Comparison of ENCODE assay signal across 1 cellular context in the genomic region with DNA sequence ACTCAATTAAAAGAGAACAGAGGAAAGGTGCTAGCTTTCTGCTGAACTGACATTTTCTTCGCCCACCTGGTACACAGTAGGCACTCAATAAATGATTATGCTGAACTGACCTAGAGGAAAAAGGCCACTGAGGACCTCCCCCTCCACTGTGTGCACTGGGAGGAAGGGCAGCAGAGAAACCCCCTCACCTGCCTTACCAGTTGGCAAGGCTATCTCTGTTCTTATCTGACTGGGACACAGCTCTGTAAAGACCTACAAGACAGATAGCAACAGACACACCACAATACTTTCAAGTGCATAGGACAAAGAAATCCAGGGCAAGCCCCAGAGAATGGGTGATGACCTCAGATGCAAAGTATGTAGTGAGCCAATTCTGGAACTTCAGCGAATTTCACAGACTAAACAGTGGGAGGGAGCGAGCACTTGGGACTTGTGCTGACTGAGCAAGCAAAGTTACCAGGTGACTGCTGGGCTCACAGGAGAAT.
TF ChIP-seq lines count a peak whose summit lies in the region.

No MANE protein-coding gene starts in this region.

TF ChIP-seq in HepG2, 621 proteins besides CTCF, POLR2A, EP300 and RAD21 (continued from another document):
- TF ChIP-seq, protein P1, sequence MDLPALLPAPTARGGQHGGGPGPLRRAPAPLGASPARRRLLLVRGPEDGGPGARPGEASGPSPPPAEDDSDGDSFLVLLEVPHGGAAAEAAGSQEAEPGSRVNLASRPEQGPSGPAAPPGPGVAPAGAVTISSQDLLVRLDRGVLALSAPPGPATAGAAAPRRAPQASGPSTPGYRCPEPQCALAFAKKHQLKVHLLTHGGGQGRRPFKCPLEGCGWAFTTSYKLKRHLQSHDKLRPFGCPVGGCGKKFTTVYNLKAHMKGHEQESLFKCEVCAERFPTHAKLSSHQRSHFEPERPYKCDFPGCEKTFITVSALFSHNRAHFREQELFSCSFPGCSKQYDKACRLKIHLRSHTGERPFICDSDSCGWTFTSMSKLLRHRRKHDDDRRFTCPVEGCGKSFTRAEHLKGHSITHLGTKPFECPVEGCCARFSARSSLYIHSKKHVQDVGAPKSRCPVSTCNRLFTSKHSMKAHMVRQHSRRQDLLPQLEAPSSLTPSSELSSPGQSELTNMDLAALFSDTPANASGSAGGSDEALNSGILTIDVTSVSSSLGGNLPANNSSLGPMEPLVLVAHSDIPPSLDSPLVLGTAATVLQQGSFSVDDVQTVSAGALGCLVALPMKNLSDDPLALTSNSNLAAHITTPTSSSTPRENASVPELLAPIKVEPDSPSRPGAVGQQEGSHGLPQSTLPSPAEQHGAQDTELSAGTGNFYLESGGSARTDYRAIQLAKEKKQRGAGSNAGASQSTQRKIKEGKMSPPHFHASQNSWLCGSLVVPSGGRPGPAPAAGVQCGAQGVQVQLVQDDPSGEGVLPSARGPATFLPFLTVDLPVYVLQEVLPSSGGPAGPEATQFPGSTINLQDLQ (CRISPR knock-in tag; IDR thresholded peaks at IDR 0.05), result no peak
- TF ChIP-seq, protein P2, sequence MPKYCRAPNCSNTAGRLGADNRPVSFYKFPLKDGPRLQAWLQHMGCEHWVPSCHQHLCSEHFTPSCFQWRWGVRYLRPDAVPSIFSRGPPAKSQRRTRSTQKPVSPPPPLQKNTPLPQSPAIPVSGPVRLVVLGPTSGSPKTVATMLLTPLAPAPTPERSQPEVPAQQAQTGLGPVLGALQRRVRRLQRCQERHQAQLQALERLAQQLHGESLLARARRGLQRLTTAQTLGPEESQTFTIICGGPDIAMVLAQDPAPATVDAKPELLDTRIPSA (CRISPR knock-in tag; IDR thresholded peaks at IDR 0.05; ENCODE audit: borderline replicate concordance), result no peak
- TF ChIP-seq TEAD3 (CRISPR knock-in tag; optimal IDR thresholded peaks at IDR 0.05; ENCODE audit: borderline replicate concordance) (peak; percentile 82), ZNF75D (CRISPR knock-in tag; IDR thresholded peaks at IDR 0.05; ENCODE audit: borderline replicate concordance) (no peak), NFE2L1 (CRISPR knock-in tag; IDR thresholded peaks at IDR 0.05; ENCODE audit: borderline replicate concordance) (no peak), ZSCAN9 (CRISPR knock-in tag; IDR thresholded peaks at IDR 0.05; ENCODE audit: borderline replicate concordance) (no peak), MIER2 (CRISPR knock-in tag; IDR thresholded peaks at IDR 0.05) (no peak), SIX4 (CRISPR knock-in tag; IDR thresholded peaks at IDR 0.05) (no peak), ZNF563 (CRISPR knock-in tag; IDR thresholded peaks at IDR 0.05) (no peak), FOSL2 (CRISPR knock-in tag; IDR thresholded peaks at IDR 0.05) (peak; percentile 87), CBFB (CRISPR knock-in tag; IDR thresholded peaks at IDR 0.05) (no peak), ZNF737 (CRISPR knock-in tag; IDR thresholded peaks at IDR 0.05; ENCODE audit: borderline replicate concordance) (no peak), ZFP62 (CRISPR knock-in tag; IDR thresholded peaks at IDR 0.05) (no peak), KDM5B (CRISPR knock-in tag; IDR thresholded peaks at IDR 0.05; ENCODE audit: borderline replicate concordance) (no peak), FOXO1 (CRISPR knock-in tag; IDR thresholded peaks at IDR 0.05) (no peak)
- TF ChIP-seq, protein P3, sequence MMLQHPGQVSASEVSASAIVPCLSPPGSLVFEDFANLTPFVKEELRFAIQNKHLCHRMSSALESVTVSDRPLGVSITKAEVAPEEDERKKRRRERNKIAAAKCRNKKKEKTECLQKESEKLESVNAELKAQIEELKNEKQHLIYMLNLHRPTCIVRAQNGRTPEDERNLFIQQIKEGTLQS (CRISPR knock-in tag; IDR thresholded peaks at IDR 0.05), result peak; percentile 95
- TF ChIP-seq, protein P4, sequence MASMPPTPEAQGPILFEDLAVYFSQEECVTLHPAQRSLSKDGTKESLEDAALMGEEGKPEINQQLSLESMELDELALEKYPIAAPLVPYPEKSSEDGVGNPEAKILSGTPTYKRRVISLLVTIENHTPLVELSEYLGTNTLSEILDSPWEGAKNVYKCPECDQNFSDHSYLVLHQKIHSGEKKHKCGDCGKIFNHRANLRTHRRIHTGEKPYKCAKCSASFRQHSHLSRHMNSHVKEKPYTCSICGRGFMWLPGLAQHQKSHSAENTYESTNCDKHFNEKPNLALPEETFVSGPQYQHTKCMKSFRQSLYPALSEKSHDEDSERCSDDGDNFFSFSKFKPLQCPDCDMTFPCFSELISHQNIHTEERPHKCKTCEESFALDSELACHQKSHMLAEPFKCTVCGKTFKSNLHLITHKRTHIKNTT (CRISPR knock-in tag; IDR thresholded peaks at IDR 0.05), result no peak
- TF ChIP-seq, protein P5, sequence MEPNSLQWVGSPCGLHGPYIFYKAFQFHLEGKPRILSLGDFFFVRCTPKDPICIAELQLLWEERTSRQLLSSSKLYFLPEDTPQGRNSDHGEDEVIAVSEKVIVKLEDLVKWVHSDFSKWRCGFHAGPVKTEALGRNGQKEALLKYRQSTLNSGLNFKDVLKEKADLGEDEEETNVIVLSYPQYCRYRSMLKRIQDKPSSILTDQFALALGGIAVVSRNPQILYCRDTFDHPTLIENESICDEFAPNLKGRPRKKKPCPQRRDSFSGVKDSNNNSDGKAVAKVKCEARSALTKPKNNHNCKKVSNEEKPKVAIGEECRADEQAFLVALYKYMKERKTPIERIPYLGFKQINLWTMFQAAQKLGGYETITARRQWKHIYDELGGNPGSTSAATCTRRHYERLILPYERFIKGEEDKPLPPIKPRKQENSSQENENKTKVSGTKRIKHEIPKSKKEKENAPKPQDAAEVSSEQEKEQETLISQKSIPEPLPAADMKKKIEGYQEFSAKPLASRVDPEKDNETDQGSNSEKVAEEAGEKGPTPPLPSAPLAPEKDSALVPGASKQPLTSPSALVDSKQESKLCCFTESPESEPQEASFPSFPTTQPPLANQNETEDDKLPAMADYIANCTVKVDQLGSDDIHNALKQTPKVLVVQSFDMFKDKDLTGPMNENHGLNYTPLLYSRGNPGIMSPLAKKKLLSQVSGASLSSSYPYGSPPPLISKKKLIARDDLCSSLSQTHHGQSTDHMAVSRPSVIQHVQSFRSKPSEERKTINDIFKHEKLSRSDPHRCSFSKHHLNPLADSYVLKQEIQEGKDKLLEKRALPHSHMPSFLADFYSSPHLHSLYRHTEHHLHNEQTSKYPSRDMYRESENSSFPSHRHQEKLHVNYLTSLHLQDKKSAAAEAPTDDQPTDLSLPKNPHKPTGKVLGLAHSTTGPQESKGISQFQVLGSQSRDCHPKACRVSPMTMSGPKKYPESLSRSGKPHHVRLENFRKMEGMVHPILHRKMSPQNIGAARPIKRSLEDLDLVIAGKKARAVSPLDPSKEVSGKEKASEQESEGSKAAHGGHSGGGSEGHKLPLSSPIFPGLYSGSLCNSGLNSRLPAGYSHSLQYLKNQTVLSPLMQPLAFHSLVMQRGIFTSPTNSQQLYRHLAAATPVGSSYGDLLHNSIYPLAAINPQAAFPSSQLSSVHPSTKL (CRISPR knock-in tag; IDR thresholded peaks at IDR 0.05), result peak; percentile 64
